Comparison of ENCODE assay signal across 30 cellular contexts in the genomic region with DNA sequence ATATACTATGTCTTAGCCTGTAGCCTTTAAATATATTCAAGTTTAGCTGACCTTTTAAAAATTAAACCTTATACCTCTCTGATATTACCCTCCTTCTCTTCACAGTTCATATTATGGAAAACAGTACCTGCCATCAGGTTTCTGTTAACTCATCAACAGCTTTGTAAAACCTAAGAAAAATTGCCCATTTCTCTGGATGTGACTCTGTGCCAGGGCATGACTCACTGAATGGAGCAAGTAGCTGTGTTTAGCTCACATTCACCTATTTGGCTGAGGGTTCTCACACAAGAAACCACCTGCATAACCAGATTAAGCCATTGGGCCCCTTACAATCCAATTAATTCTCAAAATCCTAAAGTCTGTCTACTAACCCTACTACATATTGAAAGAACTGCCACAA.
DNase-seq lines count a peak whose midpoint lies in the region; ATAC-seq and TF ChIP-seq lines count a peak whose summit lies in the region.
"Had no signal": no experiment of that assay in that cellular context is flagged by ENCODE, and none has a peak within 500 bp of the region (broad histone marks: within the 10 kb centered on the region; RNA-seq: fewer than 3 reads in every experiment).

No MANE protein-coding gene starts in this region.

- no peak overlapping the region for H2AFZ ChIP-seq in mammary epithelial cell (ENCODE audit: low read depth, low read length)
- H2AFZ ChIP-seq: parathyroid adenoma had no signal

- H3K36me3 ChIP-seq in mammary epithelial cell (ENCODE audit: insufficient read depth, low read length) (no peaks in the 10 kb centered on the region), A673 (ENCODE audit: insufficient read depth, low read length, poor library complexity, severe bottlenecking) (no peaks in the 10 kb centered on the region)
- H3K36me3 ChIP-seq: esophagus squamous epithelium, right atrium auricular region, SJSA1 had no signal

- no TSS peak for BruUV-seq in mammary epithelial cell (replicated peaks; lab: Mats Ljungman, UMichigan)
- no TSS peak for BruUV-seq in A673 (replicated peaks; lab: Mats Ljungman, UMichigan)

- no peak overlapping the region for H3K4me2 ChIP-seq in mammary epithelial cell (ENCODE audit: insufficient read depth, low read depth, low read length)
- H3K4me2 ChIP-seq: A549 had no signal

- TF ChIP-seq CTCF in mammary epithelial cell (conservative IDR thresholded peaks at IDR 0.05 in 1 of 2, IDR thresholded peaks at IDR 0.05 in 1 of 2; ENCODE audit: extremely low read depth in 1 of 2, insufficient read depth in 1 of 2, low read depth in 1 of 2, low read length in 2 of 2): no peak
- TF ChIP-seq CTCF in foreskin keratinocyte (conservative IDR thresholded peaks at IDR 0.05): no peak
- no peak for TF ChIP-seq CTCF in A673 (conservative IDR thresholded peaks at IDR 0.05; ENCODE audit: low read depth, low read length)

- in situ Hi-C loops in mammary epithelial cell (cut with MboI; ENCODE audit: low sequenced_read_pairs in 2 of 2) (no loop called here), ACHN (cut with HindIII; ENCODE audit: low pct_ligation_motif_present, low pct_unique_long_range_greater_than_20kb, low sequenced_read_pairs) (no loop called here)

- H3K4me3 ChIP-seq in mammary epithelial cell (replicated peaks in 1 of 3; ENCODE audit: insufficient read depth in 1 of 3, low read depth in 2 of 3, low read length in 3 of 3): no peak overlapping the region
- H3K4me3 ChIP-seq in A673 (ENCODE audit: low read depth, low read length, poor library complexity, severe bottlenecking): no peak overlapping the region
- H3K4me3 ChIP-seq: A549, body of pancreas, esophagus squamous epithelium, GM12878, right atrium auricular region, SJSA1 had no signal

- dilution Hi-C loops in mammary epithelial cell (cut with HindIII; ENCODE audit: low sequenced_read_pairs): no loop called here

- CTCF ChIA-PET in mammary epithelial cell (lab: Charles Lee; ENCODE audit: low non-redundant PET): no interaction called here
- CTCF ChIA-PET in A673 (lab: Charles Lee): no interaction called here

- H3K27ac ChIP-seq in mammary epithelial cell (ENCODE audit: insufficient read depth, low read depth, low read length) (no peak overlapping the region), foreskin keratinocyte (no peak overlapping the region), A673 (ENCODE audit: low read depth, low read length, poor library complexity, severe bottlenecking) (no peak overlapping the region)
- H3K27ac ChIP-seq: A549, body of pancreas, esophagus squamous epithelium, parathyroid adenoma, right atrium auricular region, SJSA1 had no signal

- POLR2A ChIA-PET in A673 (lab: Charles Lee; ENCODE audit: low non-redundant PET): no interaction called here

- DNase-seq in EL (peak; percentile 21), NCI-H226 (peak; percentile 49), mammary epithelial cell (peak; percentile 50), foreskin keratinocyte (peak in 1 of 2 donors; percentile 43), ACHN (no peak), DMS153 treated with DMSO at 0.1 percent for 48 hours (lab: John Stamatoyannopoulos, UW; ENCODE audit: unreplicated experiment) (no peak), D341Med (ENCODE audit: low spot score) (no peak), A673 (ENCODE audit: low spot score) (no peak)
- DNase-seq: activated CD4-positive, alpha-beta T cell treated with anti-CD3 and anti-CD28 coated beads, Interleukin-2, amount 50 U/mL, for 48 hours; activated naive CD8-positive, alpha-beta T cell treated with anti-CD3 and anti-CD28 coated beads, Interleukin-2, amount 50 U/mL, for 24 hours; activated T-cell treated with anti-CD3 and anti-CD28 coated beads, Interleukin-2, amount 50 U/mL, for 48 hours; body of pancreas; CD4-positive, alpha-beta T cell; cerebellar nuclear complex; esophagus squamous epithelium; H7; left ventricle myocardium superior; NCI-H1436; NCI-H2081 treated with DMSO at 0.1 percent for 48 hours; NCI-H2227 treated with DMSO at 0.1 percent for 48 hours; NCI-H526 treated with DMSO at 0.1 percent for 48 hours; RPMI8226; stimulated activated CD4-positive, alpha-beta T cell treated with anti-CD3 and anti-CD28 coated beads, Interleukin-1b, Interleukin-23, amount 100 ng/mL, for 48 hours; T-cell had no signal

- H3K79me2 ChIP-seq in mammary epithelial cell (ENCODE audit: insufficient read depth, low read length): no peaks in the 10 kb centered on the region
- H3K79me2 ChIP-seq: parathyroid adenoma had no signal

- H3K9me3 ChIP-seq in mammary epithelial cell (replicated peaks; ENCODE audit: insufficient read depth, low read length): no peaks in the 10 kb centered on the region
- no peaks in the 10 kb centered on the region for H3K9me3 ChIP-seq in A673 (ENCODE audit: low read depth, low read length, poor library complexity, severe bottlenecking)
- H3K9me3 ChIP-seq: A549, body of pancreas, esophagus squamous epithelium, right atrium auricular region, SJSA1 had no signal

- intact Hi-C loops in mammary epithelial cell (cut with micrococcal nuclease): no loop called here
- intact Hi-C loops in A673 (cut with micrococcal nuclease; ENCODE audit: unreplicated experiment): no loop called here

- no peak overlapping the region for H3K9ac ChIP-seq in mammary epithelial cell (ENCODE audit: insufficient read depth, low read length)
- H3K9ac ChIP-seq: parathyroid adenoma had no signal

- H3K4me1 ChIP-seq in mammary epithelial cell (ENCODE audit: insufficient read depth, low read length) (peaks cover 4% of the 10 kb centered on the region), foreskin keratinocyte (peaks cover 12% of the 10 kb centered on the region), A673 (ENCODE audit: insufficient read depth, low read length, poor library complexity, severe bottlenecking) (peaks cover 8% of the 10 kb centered on the region)
- H3K4me1 ChIP-seq: body of pancreas, esophagus squamous epithelium, parathyroid adenoma, right atrium auricular region had no signal

- H3K27me3 ChIP-seq in mammary epithelial cell (ENCODE audit: insufficient read depth, low read length) (no peaks in the 10 kb centered on the region), foreskin keratinocyte (no peaks in the 10 kb centered on the region), A673 (replicated peaks; ENCODE audit: insufficient read depth, low read depth, low read length, poor library complexity) (no peaks in the 10 kb centered on the region)
- H3K27me3 ChIP-seq: body of pancreas, esophagus squamous epithelium, right atrium auricular region, SJSA1 had no signal

- ATAC-seq in foreskin keratinocyte: peak; percentile 67
- ATAC-seq: A549; activated CD4-positive, CD25-positive, alpha-beta regulatory T cell treated with anti-CD3 and anti-CD28 coated beads, Interleukin-2, amount 50 U/mL, for 24 hours; activated naive CD8-positive, alpha-beta T cell treated with anti-CD3 and anti-CD28 coated beads, Interleukin-2, amount 50 U/mL, for 24 hours; body of pancreas; GM12878; left ventricle myocardium superior; T-cell had no signal

- no peaks in the 10 kb centered on the region for H4K20me1 ChIP-seq in mammary epithelial cell (ENCODE audit: insufficient read depth, low read length)

Comparison
In these comparisons a context has a peak if more than half of its experiments do, and no peak if none do; other contexts are left out.
1. DNase-seq: peak in EL (single experiment), NCI-H226 (single experiment) and mammary epithelial cell (single experiment); none in ACHN (single experiment), DMS153 treated with DMSO at 0.1 percent for 48 hours (single experiment), D341Med (single experiment) and A673 (single experiment).